25 cellular contexts compared by ENCODE assay signal in genomic region chr6:82380566-82381185, GRCh38. TPM values are rescaled to one million over a fixed set of nuclear protein-coding genes. Genes with fewer than 3 reads are reported as not detected.
DNase-seq lines count a peak whose midpoint lies in the region; ATAC-seq and TF ChIP-seq lines count a peak whose summit lies in the region.
"Had no signal": no experiment of that assay in that cellular context is flagged by ENCODE, and none has a peak within 500 bp of the region (broad histone marks: within the 10 kb centered on the region; RNA-seq: fewer than 3 reads in every experiment).

No MANE protein-coding gene starts in this region.

- H3K27me3 ChIP-seq in neural progenitor cell (no peaks in the 10 kb centered on the region), heart right ventricle (no peaks in the 10 kb centered on the region), stomach (no peaks in the 10 kb centered on the region)
- H3K27me3 ChIP-seq: BLaER1 treated with 17β-estradiol and CSF1 and Interleukin-3, amounts not matched to agents 10 nM and 100 nM; MG63 had no signal

- H3K4me2 ChIP-seq in neural progenitor cell = no peak overlapping the region
- H3K4me2 ChIP-seq: BLaER1 treated with 17β-estradiol and CSF1 and Interleukin-3, amounts not matched to agents 10 nM and 100 nM had no signal

- H3K4me1 ChIP-seq in neural progenitor cell = peaks cover 42% of the 10 kb centered on the region
- H3K4me1 ChIP-seq in heart right ventricle = no peaks in the 10 kb centered on the region
- peaks cover 0 to 6% (median 0%) of the 10 kb centered on the region in 4 donors for H3K4me1 ChIP-seq in stomach
- H3K4me1 ChIP-seq: BLaER1 treated with 17β-estradiol and CSF1 and Interleukin-3, amounts not matched to agents 10 nM and 100 nM; Caco-2 had no signal

- ATAC-seq in HG02884 (IDR thresholded peaks at IDR 0.05; ENCODE audit: unreplicated experiment) (peak; percentile 1), WTC11 (no peak), heart right ventricle (no peak)
- ATAC-seq in activated CD8-positive, alpha-beta T cell treated with anti-CD3 and anti-CD28 coated beads for 36 hours = no peak
- ATAC-seq: PC-3 had no signal

- TF ChIP-seq POLR2A in stomach (IDR thresholded peaks at IDR 0.05) = no peak

- H3K36me3 ChIP-seq in neural progenitor cell (no peaks in the 10 kb centered on the region), heart right ventricle (no peaks in the 10 kb centered on the region), stomach (no peaks in the 10 kb centered on the region)
- H3K36me3 ChIP-seq: BLaER1 treated with 17β-estradiol and CSF1 and Interleukin-3, amounts not matched to agents 10 nM and 100 nM; HAP-1; MG63 had no signal

- no peaks in the 10 kb centered on the region for H4K20me1 ChIP-seq in neural progenitor cell (ENCODE audit: low read depth)
- H4K20me1 ChIP-seq: BLaER1 treated with 17β-estradiol and CSF1 and Interleukin-3, amounts not matched to agents 10 nM and 100 nM had no signal

- intact Hi-C loops in heart right ventricle (cut with DNase I) = no loop called here
- intact Hi-C loops in stomach (cut with DNase I; ENCODE audit: low total_unique reads) = no loop called here
- intact Hi-C loops in activated CD8-positive, alpha-beta T cell treated with anti-CD3 and anti-CD28 coated beads for 36 hours (cut with micrococcal nuclease) = no loop called here

- POLR2A ChIA-PET in WTC11 (lab: Charles Lee) = no interaction called here
- POLR2A ChIA-PET in activated CD8-positive, alpha-beta T cell treated with anti-CD3 and anti-CD28 coated beads for 36 hours (lab: Charles Lee) = no interaction called here

- peak overlapping the region; percentile 44 for H3K27ac ChIP-seq in neural progenitor cell
- no peak overlapping the region for H3K27ac ChIP-seq in heart right ventricle
- H3K27ac ChIP-seq in stomach = no peak overlapping the region
- H3K27ac ChIP-seq: 22Rv1; BLaER1 treated with 17β-estradiol and CSF1 and Interleukin-3, amounts not matched to agents 10 nM and 100 nM had no signal

- H3K4me3 ChIP-seq in neural progenitor cell (no peak overlapping the region), heart right ventricle (no peak overlapping the region), stomach (no peak overlapping the region)
- H3K4me3 ChIP-seq: BLaER1 treated with 17β-estradiol and CSF1 and Interleukin-3, amounts not matched to agents 10 nM and 100 nM; HAP-1; MG63 had no signal

- H3K36me3 Mint-ChIP-seq in WTC11 (peaks cover 24% of the 10 kb centered on the region), neural progenitor cell (peaks cover 43% of the 10 kb centered on the region)
- no peaks in the 10 kb centered on the region for H3K36me3 Mint-ChIP-seq in activated CD8-positive, alpha-beta T cell treated with anti-CD3 and anti-CD28 coated beads for 36 hours (ENCODE audit: low read depth)
- H3K36me3 Mint-ChIP-seq: CD4-positive, alpha-beta memory T cell had no signal

- no peaks in the 10 kb centered on the region for H3K79me2 ChIP-seq in neural progenitor cell (ENCODE audit: low read depth)

- DNase-seq in DMS53 (lab: John Stamatoyannopoulos, UW) (peak; percentile 53), DMS53 treated with DMSO at 0.1 percent for 48 hours (lab: John Stamatoyannopoulos, UW; ENCODE audit: unreplicated experiment) (no peak), WTC11 (ENCODE audit: low spot score) (no peak), neural progenitor cell (ENCODE audit: low spot score) (no peak), heart right ventricle (no peak), stomach (no peak)
- DNase-seq in activated CD8-positive, alpha-beta T cell treated with anti-CD3 and anti-CD28 coated beads for 36 hours = no peak
- DNase-seq: ACHN; Caco-2; CD4-positive, alpha-beta memory T cell; GDM1; MG63; NCI-H1048; NCI-H1436 treated with DMSO at 0.1 percent for 48 hours; NCI-H1930; NCI-H2171; NCI-H345; NCI-H524; PC-3; Right ventricle myocardium superior; SW 1271 had no signal

- TF ChIP-seq EP300 in stomach (IDR thresholded peaks at IDR 0.05) = no peak

- no peak for TF ChIP-seq CTCF in WTC11 (IDR thresholded peaks at IDR 0.05)
- no peak for TF ChIP-seq CTCF in neural progenitor cell (IDR thresholded peaks at IDR 0.05)
- no peak for TF ChIP-seq CTCF in heart right ventricle (IDR thresholded peaks at IDR 0.05)
- TF ChIP-seq CTCF in stomach (IDR thresholded peaks at IDR 0.05) = no peak
- TF ChIP-seq CTCF in activated CD8-positive, alpha-beta T cell treated with anti-CD3 and anti-CD28 coated beads for 36 hours (IDR thresholded peaks at IDR 0.05) = no peak

- H3F3A ChIP-seq in neural progenitor cell (ENCODE audit: low read depth) = peaks cover 24% of the 10 kb centered on the region

- no peak overlapping the region for H3K9ac ChIP-seq in neural progenitor cell
- H3K9ac ChIP-seq: BLaER1 treated with 17β-estradiol and CSF1 and Interleukin-3, amounts not matched to agents 10 nM and 100 nM had no signal

- peaks cover 36% of the 10 kb centered on the region for H3K4me1 Mint-ChIP-seq in WTC11
- H3K4me1 Mint-ChIP-seq in neural progenitor cell = peaks cover 25% of the 10 kb centered on the region
- no peaks in the 10 kb centered on the region for H3K4me1 Mint-ChIP-seq in activated CD8-positive, alpha-beta T cell treated with anti-CD3 and anti-CD28 coated beads for 36 hours (ENCODE audit: low read depth)
- H3K4me1 Mint-ChIP-seq: CD4-positive, alpha-beta memory T cell had no signal

- 86 to 91% methylated on average over 9 of the region's 9 CpGs for WGBS in heart right ventricle, 2 donors
- WGBS in stomach, 5 donors = 85 to 90% (median 88%) methylated on average over 9 of the region's 9 CpGs

- H3K9me3 ChIP-seq in neural progenitor cell (ENCODE audit: low read depth) = no peaks in the 10 kb centered on the region
- H3K9me3 ChIP-seq in heart right ventricle = no peaks in the 10 kb centered on the region
- H3K9me3 ChIP-seq in stomach = no peaks in the 10 kb centered on the region
- H3K9me3 ChIP-seq: Caco-2, MG63 had no signal

- H3K27ac Mint-ChIP-seq in WTC11 (peak overlapping the region; percentile 36), neural progenitor cell (no peak overlapping the region)
- H3K27ac Mint-ChIP-seq in activated CD8-positive, alpha-beta T cell treated with anti-CD3 and anti-CD28 coated beads for 36 hours = no peak overlapping the region

- CTCF ChIA-PET in WTC11 (lab: Charles Lee) = no interaction called here
- CTCF ChIA-PET in activated CD8-positive, alpha-beta T cell treated with anti-CD3 and anti-CD28 coated beads for 36 hours (lab: Charles Lee) = interaction anchor here (0.7 kb wide), 1 partner anchor 10 kb away, joined by 3 read pairs; no protein-coding TSS in a partner anchor

- H3K4me3 Mint-ChIP-seq in WTC11 (no peak overlapping the region), neural progenitor cell (no peak overlapping the region)
- no peak overlapping the region for H3K4me3 Mint-ChIP-seq in activated CD8-positive, alpha-beta T cell treated with anti-CD3 and anti-CD28 coated beads for 36 hours
- H3K4me3 Mint-ChIP-seq: CD4-positive, alpha-beta memory T cell had no signal

- H3K27me3 Mint-ChIP-seq in WTC11 (ENCODE audit: low read depth) (no peaks in the 10 kb centered on the region), neural progenitor cell (ENCODE audit: insufficient read depth, low read depth) (no peaks in the 10 kb centered on the region)
- peaks cover 8% of the 10 kb centered on the region for H3K27me3 Mint-ChIP-seq in activated CD8-positive, alpha-beta T cell treated with anti-CD3 and anti-CD28 coated beads for 36 hours

- H2AFZ ChIP-seq in neural progenitor cell (replicated peaks) = no peak overlapping the region

- peaks cover 29% of the 10 kb centered on the region for H3K9me3 Mint-ChIP-seq in WTC11
- peaks cover 27% of the 10 kb centered on the region for H3K9me3 Mint-ChIP-seq in neural progenitor cell
- H3K9me3 Mint-ChIP-seq in activated CD8-positive, alpha-beta T cell treated with anti-CD3 and anti-CD28 coated beads for 36 hours = no peaks in the 10 kb centered on the region

TF ChIP-seq in WTC11, 78 proteins besides CTCF, POLR2A, EP300 and RAD21 (continues in another document):
- TF ChIP-seq JAZF1 (CRISPR knock-in tag; IDR thresholded peaks at IDR 0.05) (no peak), AFF4 (CRISPR knock-in tag; IDR thresholded peaks at IDR 0.05; ENCODE audit: borderline replicate concordance) (no peak)

RNA-seq across cellular contexts. Expression of gene TPBG, which starts 17.1 kb away (rescaled TPM):
- total RNA-seq in WTC11 (2021) (29.6 to 35.3 TPM (median 30.4 TPM) in 3 replicates), neural progenitor cell (ENCODE audit: low replicate concordance) (362 and 601 TPM in 2 replicates), heart right ventricle (1 to 10 TPM; 1.4 to 3.5 (median 2.1) TPM), stomach (10 to 100 TPM in 1 of 5 donors, 1 to 10 TPM in 4; 5.3 to 17.7 (median 9.7) TPM)
- polyA plus RNA-seq in heart right ventricle (1 to 10 TPM; 1.8 to 3.1 TPM), stomach (10 to 100 TPM in 1 of 3 donors, 1 to 10 TPM in 2; 1.4 to 21.2 (median 3.5) TPM)
- total RNA-seq in activated CD8-positive, alpha-beta T cell treated with anti-CD3 and anti-CD28 coated beads for 36 hours = not detected

Comparison
In these comparisons a context has a peak if more than half of its experiments do, and no peak if none do; other contexts are left out.
1. RNA of gene TPBG, which starts 17.1 kb away (total RNA-seq): 362 to 601 TPM in neural progenitor cell; 29.6 to 35.3 TPM in WTC11, 5.3 to 17.7 TPM in stomach, 1.4 to 3.5 TPM in heart right ventricle and not detected in activated CD8-positive, alpha-beta T cell treated with anti-CD3 and anti-CD28 coated beads for 36 hours; every median in the first group is over 10 times any median in the second.